In genomic region chr19:48632286-48632685, GRCh38 we compare ENCODE assay signal across 8 cellular contexts. TPM values are rescaled to one million over a fixed set of nuclear protein-coding genes. Genes with fewer than 3 reads are reported as not detected.
DNase-seq lines count a peak whose midpoint lies in the region; ATAC-seq and TF ChIP-seq lines count a peak whose summit lies in the region.
"Not testable (repeated sequence)": the region's sequence is repeated elsewhere in the genome, so short reads cannot be mapped to it uniquely, and the experiment has no call there.
"Had no signal": no experiment of that assay in that cellular context is flagged by ENCODE, and none has a peak within 500 bp of the region (broad histone marks: within the 10 kb centered on the region; RNA-seq: fewer than 3 reads in every experiment).

No MANE protein-coding gene starts in this region.

- not testable (repeated sequence) for BruUV-seq in mammary epithelial cell (replicated peaks; lab: Mats Ljungman, UMichigan)

- not testable (repeated sequence) for H2AFZ ChIP-seq in GM23248; mammary epithelial cell (ENCODE audit: low read depth, low read length)

- not testable (repeated sequence) for H3K4me2 ChIP-seq in GM23248 (ENCODE audit: unreplicated experiment)
- H3K4me2 ChIP-seq in mammary epithelial cell (ENCODE audit: insufficient read depth, low read depth, low read length) = peak overlapping the region; percentile 46

- H3K4me1 Mint-ChIP-seq in activated CD4-positive, alpha-beta memory T cell treated with anti-CD3 and anti-CD28 coated beads for 36 hours (ENCODE audit: low read depth) = peaks cover 37% of the 10 kb centered on the region
- H3K4me1 Mint-ChIP-seq in osteocyte (ENCODE audit: unreplicated experiment) = peaks cover 68% of the 10 kb centered on the region

- 0 out of 2 replicates have a peak overlapping the region, but pooled peaks have one; percentile 72 for H3K9ac ChIP-seq in GM23248
- H3K9ac ChIP-seq in mammary epithelial cell (ENCODE audit: insufficient read depth, low read length) = not testable (repeated sequence)
- peak overlapping the region in 1 of 5 donors; percentile 37 for H3K9ac ChIP-seq in subcutaneous abdominal adipose tissue (ENCODE audit: low read length in 5 of 5)

- peak overlapping the region; percentile 47 for H3K27ac ChIP-seq in GM23248
- peak overlapping the region; percentile 99 for H3K27ac ChIP-seq in RWPE1
- H3K27ac ChIP-seq in mammary epithelial cell (ENCODE audit: insufficient read depth, low read depth, low read length) = peak overlapping the region; percentile 21
- H3K27ac ChIP-seq in left lung = peak overlapping the region; percentile 2 to 94
- peak overlapping the region; percentile 91 for H3K27ac ChIP-seq in subcutaneous abdominal adipose tissue (ENCODE audit: low read depth, low read length)

- H3K4me3 ChIP-seq in GM23248; mammary epithelial cell (replicated peaks in 1 of 3; ENCODE audit: insufficient read depth in 1 of 3, low read depth in 2 of 3, low read length in 3 of 3); left lung; subcutaneous abdominal adipose tissue (ENCODE audit: low read depth in 1 of 5, low read length in 5 of 5): not testable (repeated sequence)

- intact Hi-C loops in activated CD4-positive, alpha-beta memory T cell treated with anti-CD3 and anti-CD28 coated beads for 36 hours (cut with micrococcal nuclease); left lung (cut with DNase I): not testable (repeated sequence)
- intact Hi-C loops in mammary epithelial cell (cut with micrococcal nuclease) = loop anchor here (1.0 to 2.0 kb wide), 2 partner anchors 13 to 43 kb away; partner anchors contain the start of genes RPL18 and SPHK2

- CTCF ChIA-PET in RWPE1 (lab: Yijun Ruan, JAX) = interaction anchor here (0.8 kb wide), 1 partner anchor 17 kb away, joined by 4 read pairs; the partner anchor contains the start of gene FAM83E
- CTCF ChIA-PET in activated CD4-positive, alpha-beta memory T cell treated with anti-CD3 and anti-CD28 coated beads for 36 hours (lab: Charles Lee) = interaction anchor here (2.6 kb wide), 1 partner anchor 13 kb away, joined by 12 read pairs; the partner anchor contains the start of gene CA11
- CTCF ChIA-PET in mammary epithelial cell (lab: Charles Lee; ENCODE audit: low non-redundant PET) = not testable (repeated sequence)

- not testable (repeated sequence) for H3K27me3 ChIP-seq in GM23248 (replicated peaks; ENCODE audit: insufficient read depth); mammary epithelial cell (ENCODE audit: insufficient read depth, low read length); left lung; subcutaneous abdominal adipose tissue (ENCODE audit: control insufficient read depth in 5 of 5, insufficient read depth in 4 of 5, low read length in 5 of 5)

- not testable (repeated sequence) for H3K36me3 ChIP-seq in GM23248 (ENCODE audit: low read depth); mammary epithelial cell (ENCODE audit: insufficient read depth, low read length)
- H3K36me3 ChIP-seq in left lung (peaks cover 0 to 25% of the 10 kb centered on the region in 2 donors), subcutaneous abdominal adipose tissue (ENCODE audit: control insufficient read depth in 5 of 5, insufficient read depth in 5 of 5, low read length in 5 of 5) (peaks cover 0 to 29% (median 13%) of the 10 kb centered on the region in 5 donors)

- dilution Hi-C loops in mammary epithelial cell (cut with HindIII; ENCODE audit: low sequenced_read_pairs) = loop anchor here (5.0 kb wide), 3 partner anchors 45 to 300 kb away; no protein-coding TSS in a partner anchor

- not testable (repeated sequence) for H3K36me3 Mint-ChIP-seq in activated CD4-positive, alpha-beta memory T cell treated with anti-CD3 and anti-CD28 coated beads for 36 hours; osteocyte (ENCODE audit: unreplicated experiment)

- not testable (repeated sequence) for H3K9me3 Mint-ChIP-seq in activated CD4-positive, alpha-beta memory T cell treated with anti-CD3 and anti-CD28 coated beads for 36 hours; osteocyte (ENCODE audit: unreplicated experiment)

- H4K20me1 ChIP-seq in GM23248 (ENCODE audit: insufficient read depth); mammary epithelial cell (ENCODE audit: insufficient read depth, low read length): not testable (repeated sequence)

- ATAC-seq in left lung = not testable (repeated sequence)

- not testable (repeated sequence) for H3K4me3 Mint-ChIP-seq in activated CD4-positive, alpha-beta memory T cell treated with anti-CD3 and anti-CD28 coated beads for 36 hours; osteocyte (ENCODE audit: unreplicated experiment)

- not testable (repeated sequence) for TF ChIP-seq CTCF in RWPE1 (conservative IDR thresholded peaks at IDR 0.05; ENCODE audit: low read depth); mammary epithelial cell (conservative IDR thresholded peaks at IDR 0.05 in 1 of 2, IDR thresholded peaks at IDR 0.05 in 1 of 2; ENCODE audit: extremely low read depth in 1 of 2, insufficient read depth in 1 of 2, low read depth in 1 of 2, low read length in 2 of 2); left lung (IDR thresholded peaks at IDR 0.05); osteocyte (IDR thresholded peaks at IDR 0.05)

- not testable (repeated sequence) for H3K79me2 ChIP-seq in GM23248 (ENCODE audit: insufficient read depth); mammary epithelial cell (ENCODE audit: insufficient read depth, low read length)

- 77 to 78% methylated on average over 11 of the region's 11 CpGs for WGBS in GM23248 (ENCODE audit: low coverage in 1 of 2, low lambda C conversion rate in 2 of 2, missing lambda C conversion rate in 2 of 2), 2 experiments
- WGBS in mammary epithelial cell (ENCODE audit: low coverage, missing lambda C conversion rate) = 66% methylated on average over 8 of the region's 11 CpGs

- peak overlapping the region; percentile 59 for H3K27ac Mint-ChIP-seq in activated CD4-positive, alpha-beta memory T cell treated with anti-CD3 and anti-CD28 coated beads for 36 hours
- H3K27ac Mint-ChIP-seq in osteocyte (ENCODE audit: unreplicated experiment) = peak overlapping the region; percentile 93

- not testable (repeated sequence) for H3K9me2 ChIP-seq in GM23248 (ENCODE audit: insufficient read depth)

- H3K4me1 ChIP-seq in GM23248 (ENCODE audit: insufficient read depth) (peaks cover 35% of the 10 kb centered on the region), mammary epithelial cell (ENCODE audit: insufficient read depth, low read length) (peaks cover 47% of the 10 kb centered on the region), left lung (peaks cover 26 to 75% of the 10 kb centered on the region in 2 donors), subcutaneous abdominal adipose tissue (ENCODE audit: control insufficient read depth in 5 of 5, insufficient read depth in 5 of 5, low read length in 5 of 5) (peaks cover 7 to 76% (median 64%) of the 10 kb centered on the region in 5 donors)

- in situ Hi-C loops in GM23248 (cut with MboI) = not testable (repeated sequence)
- in situ Hi-C loops in mammary epithelial cell (cut with MboI; ENCODE audit: low sequenced_read_pairs in 2 of 2) = loop anchor here in 1 of 2 donors (25.0 kb wide), 1 partner anchor 355 kb away; the partner anchor contains the start of genes GYS1 and RUVBL2

- peaks cover 24% of the 10 kb centered on the region for H3F3A ChIP-seq in GM23248 (ENCODE audit: insufficient read depth)

- DNase-seq in GM23248; RWPE1 (ENCODE audit: low spot score); activated CD4-positive, alpha-beta memory T cell treated with anti-CD3 and anti-CD28 coated beads for 36 hours; mammary epithelial cell; left lung; osteocyte (ENCODE audit: extremely low spot score, unreplicated experiment): not testable (repeated sequence)

- H3K27me3 Mint-ChIP-seq in activated CD4-positive, alpha-beta memory T cell treated with anti-CD3 and anti-CD28 coated beads for 36 hours; osteocyte (ENCODE audit: unreplicated experiment): not testable (repeated sequence)

- H3K9me3 ChIP-seq in GM23248 (ENCODE audit: low read depth); mammary epithelial cell (replicated peaks; ENCODE audit: insufficient read depth, low read length); left lung; subcutaneous abdominal adipose tissue (ENCODE audit: control insufficient read depth in 5 of 5, low read length in 5 of 5): not testable (repeated sequence)

- POLR2A ChIA-PET in RWPE1 (lab: Yijun Ruan, JAX; ENCODE audit: low non-redundant PET) = interaction anchor here (1.2 kb wide), 1 partner anchor 17 kb away, joined by 4 read pairs; the partner anchor contains the start of gene FAM83E
- POLR2A ChIA-PET in activated CD4-positive, alpha-beta memory T cell treated with anti-CD3 and anti-CD28 coated beads for 36 hours (lab: Charles Lee) = interaction anchor here (2.4 kb wide), 1 partner anchor 13 kb away, joined by 10 read pairs; the partner anchor contains the start of genes RPL18 and SPHK2

RNA-seq across cellular contexts. Expression of gene DBP, which starts 4.9 kb away (rescaled TPM):
- total RNA-seq in GM23248 (2014; rRNA removed; shearing (Covaris generic)) = 5.9 and 6.7 TPM in 2 replicates
- 3.3 and 3.7 TPM in 2 replicates for polyA plus RNA-seq in GM23248 (2016; fragmentation: Nextera tagmentation; extraction: Ambion mirVana)
- 10 to 100 TPM in 1 of 2 experiments, 1 to 10 TPM in 1; 8.3 to 10.4 TPM for total RNA-seq in activated CD4-positive, alpha-beta memory T cell treated with anti-CD3 and anti-CD28 coated beads for 36 hours
- total RNA-seq in mammary epithelial cell = 1 to 10 TPM in 1 of 2 donors, under 1 TPM in 1; 0.73 to 2.2 TPM
- polyA plus RNA-seq in mammary epithelial cell = 0.69 TPM
- not detected for polyA minus RNA-seq in mammary epithelial cell
- total RNA-seq in left lung = 10 to 100 TPM in 1 of 2 donors, 1 to 10 TPM in 1; 8.9 to 10.5 TPM
- total RNA-seq in osteocyte = 18.5 and 20.3 TPM in 2 replicates

RNA-seq across cellular contexts. Expression of gene SPHK2, which starts 13.0 kb away (rescaled TPM):
- total RNA-seq in GM23248 (2014; rRNA removed; shearing (Covaris generic)) = 5.2 and 7.2 TPM in 2 replicates
- polyA plus RNA-seq in GM23248 (2016; fragmentation: Nextera tagmentation; extraction: Ambion mirVana) = 9.9 and 11.4 TPM in 2 replicates
- 10 to 100 TPM; 24.1 to 24.6 TPM for total RNA-seq in activated CD4-positive, alpha-beta memory T cell treated with anti-CD3 and anti-CD28 coated beads for 36 hours
- 10 to 100 TPM in 1 of 2 donors, 1 to 10 TPM in 1; 4.0 to 15.7 TPM for total RNA-seq in mammary epithelial cell
- 6.0 TPM for polyA plus RNA-seq in mammary epithelial cell
- 0.47 TPM for polyA minus RNA-seq in mammary epithelial cell
- total RNA-seq in left lung = 10 to 100 TPM; 21.3 to 27.5 TPM
- total RNA-seq in osteocyte = 34.4 and 34.7 TPM in 2 replicates

RNA-seq across cellular contexts. Expression of gene RPL18, which starts 13.3 kb away (rescaled TPM):
- 1,266 and 1,345 TPM in 2 replicates for total RNA-seq in GM23248 (2014; rRNA removed; shearing (Covaris generic))
- polyA plus RNA-seq in GM23248 (2016; fragmentation: Nextera tagmentation; extraction: Ambion mirVana) = 659 and 663 TPM in 2 replicates
- total RNA-seq in activated CD4-positive, alpha-beta memory T cell treated with anti-CD3 and anti-CD28 coated beads for 36 hours = 1,000 to 10,000 TPM; 2,095 to 2,140 TPM
- 1,000 to 10,000 TPM; 1,261 to 1,652 TPM for total RNA-seq in mammary epithelial cell
- 2,143 TPM for polyA plus RNA-seq in mammary epithelial cell
- 987 TPM for polyA minus RNA-seq in mammary epithelial cell
- total RNA-seq in left lung = 1,000 to 10,000 TPM; 1,028 to 1,088 TPM
- 1,287 and 1,310 TPM in 2 replicates for total RNA-seq in osteocyte

RNA-seq across cellular contexts. Expression of gene CA11, which starts 13.7 kb away (rescaled TPM):
- 1.1 and 1.6 TPM in 2 replicates for total RNA-seq in GM23248 (2014; rRNA removed; shearing (Covaris generic))
- polyA plus RNA-seq in GM23248 (2016; fragmentation: Nextera tagmentation; extraction: Ambion mirVana) (2.7 and 3.5 TPM in 2 replicates), mammary epithelial cell (1.3 TPM)
- total RNA-seq in activated CD4-positive, alpha-beta memory T cell treated with anti-CD3 and anti-CD28 coated beads for 36 hours = 10 to 100 TPM; 12.7 to 15.9 TPM
- total RNA-seq in mammary epithelial cell (1 to 10 TPM; 3.0 to 3.5 TPM), left lung (1 to 10 TPM; 3.6 to 3.9 TPM), osteocyte (34.2 and 40.7 TPM in 2 replicates)
- polyA minus RNA-seq in mammary epithelial cell = not detected

RNA-seq across cellular contexts. Expression of gene FAM83E, which starts 17.4 kb away (rescaled TPM):
- not detected in 2 replicates for total RNA-seq in GM23248 (2014; rRNA removed; shearing (Covaris generic))
- polyA plus RNA-seq in GM23248 (2016; fragmentation: Nextera tagmentation; extraction: Ambion mirVana) (not detected in 2 replicates), mammary epithelial cell (0.07 TPM)
- 1 to 10 TPM; 2.2 to 2.4 TPM for total RNA-seq in activated CD4-positive, alpha-beta memory T cell treated with anti-CD3 and anti-CD28 coated beads for 36 hours
- total RNA-seq in mammary epithelial cell (1 to 10 TPM in 1 of 2 donors, under 1 TPM in 1; 0.33 to 3.2 TPM), left lung (10 to 100 TPM; 15.5 to 50.0 TPM), osteocyte (1.1 and 1.3 TPM in 2 replicates)
- not detected for polyA minus RNA-seq in mammary epithelial cell
- total RNA-seq: Right ventricle myocardium inferior had no signal

Comparison
In these comparisons a context has a peak if more than half of its experiments do, and no peak if none do; other contexts are left out.
1. H3K27ac ChIP-seq: peak in every context shown above with its lines; median percentile 99 in RWPE1; 91 in subcutaneous abdominal adipose tissue; 48 in left lung; 47 in GM23248; 21 in mammary epithelial cell.